ENCODE assay signal across 8 cellular contexts in the genomic region with DNA sequence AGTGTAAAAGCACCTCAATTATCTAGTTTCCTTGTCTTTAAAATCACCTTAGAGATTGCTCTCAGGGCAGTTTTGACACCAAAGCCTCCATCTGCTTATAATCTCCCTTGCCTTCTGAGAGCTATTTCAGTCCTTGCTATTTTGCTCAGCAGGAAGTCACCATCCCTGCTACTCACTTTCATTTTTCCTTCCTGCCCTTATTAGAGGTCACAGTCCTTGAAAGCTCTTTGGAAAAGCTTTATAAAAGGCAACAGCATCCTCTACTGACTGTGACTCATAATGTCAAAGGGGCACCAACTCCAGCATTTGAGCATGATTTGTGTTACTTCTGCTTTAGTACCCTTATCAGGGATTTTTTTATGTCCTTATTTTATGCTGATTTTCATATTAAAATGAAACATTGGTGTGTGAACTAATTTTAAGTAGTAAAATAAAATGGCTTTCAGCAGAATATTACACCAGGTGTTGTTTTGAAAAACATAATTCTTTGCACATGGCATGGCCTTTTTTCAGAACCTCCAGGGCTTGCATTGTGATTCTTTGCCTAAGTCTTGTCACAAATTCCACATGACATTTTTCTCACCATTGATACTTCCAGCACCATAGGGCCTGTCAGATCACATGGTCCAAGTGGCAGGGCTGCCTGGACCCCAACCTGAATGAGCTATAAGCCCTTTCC.
DNase-seq lines count a peak whose midpoint lies in the region; ATAC-seq, FAIRE-seq and TF ChIP-seq lines count a peak whose summit lies in the region.

No MANE protein-coding gene starts in this region.

- DNase-seq in AG09319 (ENCODE audit: extremely low read depth, low read depth) (peak; percentile 27), GM19239 (ENCODE audit: insufficient read length, low spot score) (no peak), NCI-H524 treated with DMSO at 0.1 percent for 48 hours (lab: John Stamatoyannopoulos, UW) (peak; percentile 68), dedifferentiated amniotic fluid mesenchymal stem cell (ENCODE audit: extremely low spot score) (peak; percentile 61), myocyte (ENCODE audit: low read depth) (peak; percentile 88), left colon (no peak)

- peak; percentile 91 for FAIRE-seq in GM19239 (lab: Jason Lieb, UNC)

- peak; percentile 73 for TF ChIP-seq CTCF in AG09319 (IDR thresholded peaks at IDR 0.05; ENCODE audit: low read depth, low read length)

- intact Hi-C loops in left colon (cut with DNase I, micrococcal nuclease), result no loop called here

- ATAC-seq in HG03108 (IDR thresholded peaks at IDR 0.05; ENCODE audit: unreplicated experiment) (peak; percentile 54), left colon (no peak)
- no peak for ATAC-seq in stimulated activated memory B cell treated with anti-CD40 and anti-IgM and Interleukin-4, amounts not matched to agents 10 μg/mL and 1 μg/mL and 100 μg/mL, for 72 hours

- H3K4me1 Mint-ChIP-seq in stimulated activated memory B cell treated with anti-CD40 and anti-IgM and Interleukin-4, amounts not matched to agents 10 μg/mL and 1 μg/mL and 100 μg/mL, for 72 hours, result peaks cover 6% of the 10 kb centered on the region

- H3K4me3 Mint-ChIP-seq in stimulated activated memory B cell treated with anti-CD40 and anti-IgM and Interleukin-4, amounts not matched to agents 10 μg/mL and 1 μg/mL and 100 μg/mL, for 72 hours, result no peak overlapping the region

- H3K27ac Mint-ChIP-seq in stimulated activated memory B cell treated with anti-CD40 and anti-IgM and Interleukin-4, amounts not matched to agents 10 μg/mL and 1 μg/mL and 100 μg/mL, for 72 hours, result no peak overlapping the region

- H3K27me3 Mint-ChIP-seq in stimulated activated memory B cell treated with anti-CD40 and anti-IgM and Interleukin-4, amounts not matched to agents 10 μg/mL and 1 μg/mL and 100 μg/mL, for 72 hours, result peaks cover 19% of the 10 kb centered on the region

- no peaks in the 10 kb centered on the region for H3K36me3 Mint-ChIP-seq in stimulated activated memory B cell treated with anti-CD40 and anti-IgM and Interleukin-4, amounts not matched to agents 10 μg/mL and 1 μg/mL and 100 μg/mL, for 72 hours

- H3K9me3 Mint-ChIP-seq in stimulated activated memory B cell treated with anti-CD40 and anti-IgM and Interleukin-4, amounts not matched to agents 10 μg/mL and 1 μg/mL and 100 μg/mL, for 72 hours, result peaks cover 4% of the 10 kb centered on the region

Comparison
In these comparisons a context has a peak if more than half of its experiments do, and no peak if none do; other contexts are left out.
1. DNase-seq: peak in AG09319 (single experiment), NCI-H524 treated with DMSO at 0.1 percent for 48 hours (single experiment), dedifferentiated amniotic fluid mesenchymal stem cell (single experiment) and myocyte (single experiment); none in GM19239 (single experiment) and left colon (0 of 2).